Comparison of ENCODE assay signal across 13 cellular contexts in the genomic region with DNA sequence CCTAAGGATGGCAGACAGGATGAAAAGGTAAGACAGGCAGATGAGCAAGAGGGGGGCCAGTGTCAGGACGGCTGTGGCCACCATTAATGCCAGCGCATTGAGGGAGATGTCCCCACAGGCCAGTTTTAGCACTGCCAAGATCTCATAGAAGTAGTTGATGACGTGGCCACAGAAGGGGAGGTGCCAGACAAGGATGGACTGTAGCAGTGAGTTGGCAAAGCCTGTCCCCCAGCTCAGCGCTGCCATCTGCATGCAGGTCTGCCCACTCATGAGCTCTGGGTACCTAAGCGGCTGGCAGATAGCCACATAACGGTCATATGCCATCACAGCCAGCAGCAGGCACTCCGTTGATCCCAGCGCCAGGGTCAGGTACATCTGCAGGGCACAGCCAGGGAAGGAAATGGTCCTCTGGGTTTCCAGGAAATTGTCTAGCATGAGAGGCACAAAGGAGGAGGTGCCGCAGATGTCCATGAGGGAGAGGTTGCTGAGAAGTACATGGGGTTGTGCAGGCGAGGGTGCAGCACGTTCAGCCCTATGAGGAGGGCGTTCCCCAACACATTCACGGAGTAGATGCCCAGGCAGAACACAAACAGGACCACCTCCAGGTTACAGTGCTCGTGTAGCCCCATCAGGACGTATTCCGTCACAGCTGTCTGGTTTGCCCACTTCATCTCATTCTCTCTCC. TPM values are rescaled to one million over a fixed set of nuclear protein-coding genes. Genes with fewer than 3 reads are reported as not detected.
DNase-seq lines count a peak whose midpoint lies in the region; ATAC-seq and TF ChIP-seq lines count a peak whose summit lies in the region.
"Had no signal": no experiment of that assay in that cellular context is flagged by ENCODE, and none has a peak within 500 bp of the region (broad histone marks: within the 10 kb centered on the region; RNA-seq: fewer than 3 reads in every experiment).

No MANE protein-coding gene starts in this region.

- H3K4me1 ChIP-seq in adrenal gland (replicated peaks in 1 of 2): no peaks in the 10 kb centered on the region
- no peaks in the 10 kb centered on the region for H3K4me1 ChIP-seq in OCI-LY7 (ENCODE audit: insufficient read depth, low read length, poor library complexity, severe bottlenecking)

- no peaks in the 10 kb centered on the region for H3K9me2 ChIP-seq in OCI-LY7 (ENCODE audit: insufficient read depth, low read length)

- BruUV-seq in OCI-LY7 (replicated peaks; lab: Mats Ljungman, UMichigan): no TSS peak

- no peak for ATAC-seq in HG03571 (IDR thresholded peaks at IDR 0.05; ENCODE audit: unreplicated experiment)

- CTCF ChIA-PET in OCI-LY7 (lab: Charles Lee; ENCODE audit: unreplicated experiment): no interaction called here

- H3K9me3 ChIP-seq in adrenal gland (replicated peaks in 1 of 3) (no peaks in the 10 kb centered on the region), OCI-LY7 (ENCODE audit: low read length) (no peaks in the 10 kb centered on the region)

- H3K27ac ChIP-seq in adrenal gland (no peak overlapping the region), OCI-LY7 (ENCODE audit: low read depth, low read length, poor library complexity, severe bottlenecking) (no peak overlapping the region)
- H3K27ac ChIP-seq: skin epidermis had no signal

- H3K27me3 ChIP-seq in adrenal gland: no peaks in the 10 kb centered on the region

- no peak overlapping the region for H3K4me3 ChIP-seq in adrenal gland
- H3K4me3 ChIP-seq in OCI-LY7 (ENCODE audit: low read depth, low read length, poor library complexity, severe bottlenecking): no peak overlapping the region
- H3K4me3 ChIP-seq: skin epidermis had no signal

- H3K79me2 ChIP-seq in OCI-LY7 (ENCODE audit: insufficient read depth, low read depth, low read length): no peaks in the 10 kb centered on the region

- intact Hi-C loops in adrenal gland (cut with DNase I): no loop called here
- intact Hi-C loops in OCI-LY7 (cut with micrococcal nuclease; ENCODE audit: unreplicated experiment): no loop called here

- POLR2A ChIA-PET in OCI-LY7 (lab: Charles Lee): no interaction called here

- no peak overlapping the region for H3K4me2 ChIP-seq in OCI-LY7 (ENCODE audit: low read length)

- no peaks in the 10 kb centered on the region for H4K20me1 ChIP-seq in OCI-LY7 (ENCODE audit: insufficient read depth, low read length)

- TF ChIP-seq POLR2A in adrenal gland (IDR thresholded peaks at IDR 0.05): no peak

- WGBS in adrenal gland, 4 donors: 40 to 57% (median 46%) methylated on average over 8 to 16 of the region's 16 CpGs

- H3K36me3 ChIP-seq in adrenal gland (replicated peaks in 1 of 2) (no peaks in the 10 kb centered on the region), OCI-LY7 (ENCODE audit: insufficient read depth, low read length) (no peaks in the 10 kb centered on the region)

- TF ChIP-seq CTCF in adrenal gland (IDR thresholded peaks at IDR 0.05) (peak in 1 of 6 experiments; percentile 3), OCI-LY7 (conservative IDR thresholded peaks at IDR 0.05; ENCODE audit: low read length) (no peak)

- DNase-seq in CD1c-positive myeloid dendritic cell (ENCODE audit: extremely low spot score) (peak; percentile 19), HT-29 (ENCODE audit: low spot score) (peak; percentile 41), adrenal gland (peak in 6 of 7 donors; percentile 49 to 78 (median 56)), mucosa of gallbladder (ENCODE audit: low spot score) (peak; percentile 10), OCI-LY7 (ENCODE audit: low spot score) (no peak), nucleus accumbens (lab: John Stamatoyannopoulos, UW) (no peak), kidney glomerular epithelial cell (lab: John Stamatoyannopoulos, UW) (no peak)
- DNase-seq: GDM1, KG1 had no signal

- no peak overlapping the region for H2AFZ ChIP-seq in OCI-LY7 (ENCODE audit: low read length)

RNA-seq across cellular contexts. Expression of gene OR13J1, which starts 10.7 kb away (rescaled TPM):
- not detected in 2 replicates for total RNA-seq in HT-29 (2014; rRNA removed; shearing (Covaris generic))
- total RNA-seq in adrenal gland: not detected
- not detected for polyA plus RNA-seq in adrenal gland
- not detected for total RNA-seq in mucosa of gallbladder
- not detected in 2 replicates for total RNA-seq in OCI-LY7 (2014; rRNA removed; shearing (Covaris generic))
- total RNA-seq in OCI-LY7 (2022): not detected in 2 replicates
- total RNA-seq: T-cell had no signal
- polyA plus RNA-seq: thymus had no signal

RNA-seq across cellular contexts. Expression of gene TMEM8B, which starts 30.4 kb away (rescaled TPM):
- total RNA-seq in HT-29 (2014; rRNA removed; shearing (Covaris generic)): 3.1 and 4.5 TPM in 2 replicates
- total RNA-seq in adrenal gland: 10 to 100 TPM in 7 of 8 donors, 1 to 10 TPM in 1; 7.8 to 43.6 (median 19.8) TPM
- 10 to 100 TPM; 13.3 to 33.3 (median 23.2) TPM for polyA plus RNA-seq in adrenal gland
- 36.2 TPM for total RNA-seq in mucosa of gallbladder
- total RNA-seq in OCI-LY7 (2014; rRNA removed; shearing (Covaris generic)): 3.1 and 3.2 TPM in 2 replicates
- 15.7 and 19.1 TPM in 2 replicates for total RNA-seq in OCI-LY7 (2022)

RNA-seq across cellular contexts. Expression of gene FAM221B, which starts 30.9 kb away (rescaled TPM):
- total RNA-seq in HT-29 (2014; rRNA removed; shearing (Covaris generic)): 0.10 and 0.16 TPM in 2 replicates
- total RNA-seq in adrenal gland (under 1 TPM in 1 of 8 donors, not detected in 7; 0.22 TPM), mucosa of gallbladder (not detected), OCI-LY7 (2022) (not detected in 2 replicates)
- polyA plus RNA-seq in adrenal gland: under 1 TPM in 2 of 3 donors, not detected in 1; 0.07 to 0.16 TPM
- not detected in 2 replicates for total RNA-seq in OCI-LY7 (2014; rRNA removed; shearing (Covaris generic))
- total RNA-seq: T-cell had no signal

RNA-seq across cellular contexts. Expression of gene HINT2, which starts 44.6 kb away (rescaled TPM):
- 91.2 and 98.7 TPM in 2 replicates for total RNA-seq in HT-29 (2014; rRNA removed; shearing (Covaris generic))
- total RNA-seq in adrenal gland: 10 to 100 TPM; 27.6 to 99.6 (median 80.5) TPM
- polyA plus RNA-seq in adrenal gland: 100 to 1,000 TPM in 2 of 3 donors, 10 to 100 TPM in 1; 83.5 to 199 (median 119) TPM
- 30.7 TPM for total RNA-seq in mucosa of gallbladder
- 74.3 and 82.5 TPM in 2 replicates for total RNA-seq in OCI-LY7 (2014; rRNA removed; shearing (Covaris generic))
- 83.1 and 84.5 TPM in 2 replicates for total RNA-seq in OCI-LY7 (2022)

RNA-seq across cellular contexts. Expression of gene HRCT1, which starts 46.5 kb away (rescaled TPM):
- 4.1 and 7.7 TPM in 2 replicates for total RNA-seq in HT-29 (2014; rRNA removed; shearing (Covaris generic))
- total RNA-seq in adrenal gland (1 to 10 TPM in 5 of 8 donors, under 1 TPM in 2, not detected in 1; 0.35 to 5.9 (median 1.9) TPM), mucosa of gallbladder (2.0 TPM), OCI-LY7 (2022) (not detected in 2 replicates)
- polyA plus RNA-seq in adrenal gland: 1 to 10 TPM in 2 of 3 donors, not detected in 1; 1.1 to 1.5 TPM
- not detected in 2 replicates for total RNA-seq in OCI-LY7 (2014; rRNA removed; shearing (Covaris generic))
- total RNA-seq: T-cell had no signal

Comparison
In these comparisons a context has a peak if more than half of its experiments do, and no peak if none do; other contexts are left out.
1. DNase-seq: peak in CD1c-positive myeloid dendritic cell (single experiment), HT-29 (single experiment), adrenal gland (6 of 7) and mucosa of gallbladder (single experiment); none in OCI-LY7 (single experiment), nucleus accumbens (0 of 56) and kidney glomerular epithelial cell (single experiment).